17 cellular contexts compared by ENCODE assay signal in genomic region chr7:131224996-131225395, GRCh38.
DNase-seq lines count a peak whose midpoint lies in the region; ATAC-seq, FAIRE-seq and TF ChIP-seq lines count a peak whose summit lies in the region.
"Had no signal": no experiment of that assay in that cellular context is flagged by ENCODE, and none has a peak within 500 bp of the region (broad histone marks: within the 10 kb centered on the region; RNA-seq: fewer than 3 reads in every experiment).

No MANE protein-coding gene starts in this region.

- CTCF ChIA-PET in HepG2 (lab: Yijun Ruan, JAX; ENCODE audit: low intra/inter-chr PET ratio, low total read pairs) = no interaction called here

- no TSS peak for BruUV-seq in HepG2 (replicated peaks; lab: Mats Ljungman, UMichigan)

- no peaks in the 10 kb centered on the region for H3K27me3 ChIP-seq in HepG2 (ENCODE audit: control insufficient read depth in 1 of 2, insufficient read depth in 2 of 2, low read length in 2 of 2)
- H3K27me3 ChIP-seq in right lobe of liver = no peaks in the 10 kb centered on the region
- no peaks in the 10 kb centered on the region for H3K27me3 ChIP-seq in gastroesophageal sphincter
- H3K27me3 ChIP-seq in pancreas = no peaks in the 10 kb centered on the region
- H3K27me3 ChIP-seq in vagina = no peaks in the 10 kb centered on the region

- H3K36me3 ChIP-seq in HepG2 (replicated peaks in 1 of 2; ENCODE audit: control insufficient read depth in 1 of 2, insufficient read depth in 2 of 2, low read length in 2 of 2) (no peaks in the 10 kb centered on the region), right lobe of liver (no peaks in the 10 kb centered on the region), gastroesophageal sphincter (no peaks in the 10 kb centered on the region), pancreas (no peaks in the 10 kb centered on the region), vagina (no peaks in the 10 kb centered on the region)

- no peak for DNase-seq in HepG2 (ENCODE audit: low spot score)
- DNase-seq in right lobe of liver = no peak
- no peak for DNase-seq in pancreas
- DNase-seq in vagina (ENCODE audit: extremely low spot score in 2 of 2) = no peak
- DNase-seq in cortex of kidney (lab: John Stamatoyannopoulos, UW) = no peak
- no peak for DNase-seq in dedifferentiated amniotic fluid mesenchymal stem cell (ENCODE audit: extremely low spot score)
- DNase-seq: activated CD8-positive, alpha-beta T cell treated with anti-CD3 and anti-CD28 coated beads for 36 hours; H7; islet precursor cell; NCI-H2081; NCI-H526 treated with DMSO at 0.1 percent for 48 hours; retina; stimulated activated CD4-positive, alpha-beta T cell treated with anti-CD3 and anti-CD28 coated beads, Interleukin-1b, Interleukin-23, amount 100 ng/mL, for 48 hours had no signal

- H3K4me3 ChIP-seq in HepG2 (replicated peaks in 1 of 3; ENCODE audit: insufficient read depth in 1 of 3, low read depth in 2 of 3, low read length in 3 of 3) (no peak overlapping the region), right lobe of liver (no peak overlapping the region), gastroesophageal sphincter (no peak overlapping the region), pancreas (no peak overlapping the region), vagina (no peak overlapping the region)
- H3K4me3 ChIP-seq: PC-9 had no signal

- intact Hi-C loops in HepG2 (cut with micrococcal nuclease; ENCODE audit: unreplicated experiment) = no loop called here
- intact Hi-C loops in right lobe of liver (cut with DNase I) = no loop called here
- intact Hi-C loops in pancreas (cut with DNase I) = no loop called here
- intact Hi-C loops in vagina (cut with DNase I) = no loop called here

- H3K79me2 ChIP-seq in HepG2 (ENCODE audit: insufficient read depth, low read length) = no peaks in the 10 kb centered on the region

- TF ChIP-seq RAD21 in HepG2 (CRISPR knock-in tag; IDR thresholded peaks at IDR 0.05) = no peak

- no peak for TF ChIP-seq POLR2A in HepG2 (IDR thresholded peaks at IDR 0.05; ENCODE audit: insufficient read depth in 1 of 2, low read depth in 2 of 2, low read length in 2 of 2)
- no peak for TF ChIP-seq POLR2A in right lobe of liver (IDR thresholded peaks at IDR 0.05)
- TF ChIP-seq POLR2A in gastroesophageal sphincter (IDR thresholded peaks at IDR 0.05) = no peak
- TF ChIP-seq POLR2A in vagina (IDR thresholded peaks at IDR 0.05) = no peak

- H3K27ac ChIP-seq in HepG2 (ENCODE audit: extremely low read length, insufficient read depth, low read length) (no peak overlapping the region), right lobe of liver (no peak overlapping the region), gastroesophageal sphincter (peak overlapping the region in 3 of 4 donors; percentile 69 to 71 (median 70)), pancreas (peak overlapping the region in 3 of 4 donors; percentile 54 to 86 (median 84)), vagina (peak overlapping the region; percentile 82)
- H3K27ac ChIP-seq: epithelial cell of prostate, PC-9 had no signal

- no peak for TF ChIP-seq CTCF in HepG2 (CRISPR knock-in tag; IDR thresholded peaks at IDR 0.05)
- TF ChIP-seq CTCF in right lobe of liver (IDR thresholded peaks at IDR 0.05) = no peak
- TF ChIP-seq CTCF in gastroesophageal sphincter (IDR thresholded peaks at IDR 0.05) = no peak
- no peak for TF ChIP-seq CTCF in pancreas (IDR thresholded peaks at IDR 0.05)
- TF ChIP-seq CTCF in vagina (IDR thresholded peaks at IDR 0.05) = no peak

- ATAC-seq in HepG2 (no peak), right lobe of liver (no peak), gastroesophageal sphincter (no peak), pancreas (no peak), GM21515 (IDR thresholded peaks at IDR 0.05; ENCODE audit: unreplicated experiment) (no peak)
- ATAC-seq: activated CD8-positive, alpha-beta T cell treated with anti-CD3 and anti-CD28 coated beads for 36 hours had no signal

- in situ Hi-C loops in HepG2 (cut with HindIII; ENCODE audit: extremely low pct_ligation_motif_present, low pct_unique_long_range_greater_than_20kb) = no loop called here

- WGBS in HepG2 (ENCODE audit: low lambda C conversion rate) = 94% methylated on average over 5 of the region's 6 CpGs
- 100% methylated on average over 4 of the region's 6 CpGs for WGBS in right lobe of liver (ENCODE audit: insufficient coverage, low coverage, low lambda C conversion rate, missing lambda C conversion rate)
- 91 to 94% methylated on average over 2 to 6 of the region's 6 CpGs for WGBS in gastroesophageal sphincter (ENCODE audit: low coverage in 1 of 2), 2 donors
- 96% methylated on average over 6 of the region's 6 CpGs for WGBS in pancreas, 2 donors

- FAIRE-seq in HepG2 (lab: Jason Lieb, UNC) (no peak), pancreas (lab: Jason Lieb, UNC) (no peak)

- no peak overlapping the region for H3K9ac ChIP-seq in HepG2 (ENCODE audit: insufficient read depth, low read depth, low read length)

- POLR2A ChIA-PET in HepG2 (lab: Yijun Ruan, JAX) = no interaction called here

- H3K4me1 ChIP-seq in HepG2 (ENCODE audit: insufficient read depth, low read length) (peaks cover 22% of the 10 kb centered on the region), right lobe of liver (peaks cover 0 to 14% (median 7%) of the 10 kb centered on the region in 4 donors), gastroesophageal sphincter (peaks cover 0 to 18% (median 6%) of the 10 kb centered on the region in 3 donors), pancreas (peaks cover 10 to 22% (median 11%) of the 10 kb centered on the region in 3 donors), vagina (peaks cover 20% of the 10 kb centered on the region)

- no peaks in the 10 kb centered on the region for H4K20me1 ChIP-seq in HepG2 (ENCODE audit: insufficient read depth, low read length)

- peak overlapping the region; percentile 78; the same call in 1 of the 2 replicates for H3K4me2 ChIP-seq in HepG2 (ENCODE audit: low read depth, low read length)
- H3K4me2 ChIP-seq: PC-9 had no signal

- H3K9me3 ChIP-seq in HepG2 (ENCODE audit: low read length) (no peaks in the 10 kb centered on the region), right lobe of liver (no peaks in the 10 kb centered on the region), gastroesophageal sphincter (no peaks in the 10 kb centered on the region), pancreas (no peaks in the 10 kb centered on the region), vagina (no peaks in the 10 kb centered on the region)

- H2AFZ ChIP-seq in HepG2 (ENCODE audit: low read length) = no peak overlapping the region
- H2AFZ ChIP-seq: PC-9 had no signal

- TF ChIP-seq EP300 in HepG2 (IDR thresholded peaks at IDR 0.05; ENCODE audit: low read depth in 2 of 2, low read length in 2 of 2) = no peak
- no peak for TF ChIP-seq EP300 in HepG2 (CRISPR knock-in tag; IDR thresholded peaks at IDR 0.05; ENCODE audit: borderline replicate concordance)
- no peak for TF ChIP-seq EP300 in gastroesophageal sphincter (IDR thresholded peaks at IDR 0.05)

TF ChIP-seq in HepG2, 621 proteins besides CTCF, POLR2A, EP300 and RAD21 (continues in another document):
- TF ChIP-seq ASH2L (IDR thresholded peaks at IDR 0.05; ENCODE audit: insufficient read length, low read depth, low read length) = no peak
- TF ChIP-seq ZNF740 (CRISPR knock-in tag; IDR thresholded peaks at IDR 0.05) = no peak
- no peak for TF ChIP-seq LRRFIP1 (CRISPR knock-in tag; conservative IDR thresholded peaks at IDR 0.05)
- TF ChIP-seq GLI4 (CRISPR knock-in tag; IDR thresholded peaks at IDR 0.05; ENCODE audit: borderline replicate concordance) = no peak
- no peak for TF ChIP-seq DZIP1 (CRISPR knock-in tag; IDR thresholded peaks at IDR 0.05)
- TF ChIP-seq STAG1 (CRISPR knock-in tag; IDR thresholded peaks at IDR 0.05) = no peak
- TF ChIP-seq MIER3 (CRISPR knock-in tag; IDR thresholded peaks at IDR 0.05; ENCODE audit: borderline replicate concordance) = no peak
- no peak for TF ChIP-seq HOXA3 (CRISPR knock-in tag; IDR thresholded peaks at IDR 0.05)

Comparison
In these comparisons a context has a peak if more than half of its experiments do, and no peak if none do; other contexts are left out.
1. H3K27ac ChIP-seq: peak in gastroesophageal sphincter (3 of 4), pancreas (3 of 4) and vagina (single experiment); none in HepG2 (single experiment) and right lobe of liver (0 of 3).